In the genomic region with DNA sequence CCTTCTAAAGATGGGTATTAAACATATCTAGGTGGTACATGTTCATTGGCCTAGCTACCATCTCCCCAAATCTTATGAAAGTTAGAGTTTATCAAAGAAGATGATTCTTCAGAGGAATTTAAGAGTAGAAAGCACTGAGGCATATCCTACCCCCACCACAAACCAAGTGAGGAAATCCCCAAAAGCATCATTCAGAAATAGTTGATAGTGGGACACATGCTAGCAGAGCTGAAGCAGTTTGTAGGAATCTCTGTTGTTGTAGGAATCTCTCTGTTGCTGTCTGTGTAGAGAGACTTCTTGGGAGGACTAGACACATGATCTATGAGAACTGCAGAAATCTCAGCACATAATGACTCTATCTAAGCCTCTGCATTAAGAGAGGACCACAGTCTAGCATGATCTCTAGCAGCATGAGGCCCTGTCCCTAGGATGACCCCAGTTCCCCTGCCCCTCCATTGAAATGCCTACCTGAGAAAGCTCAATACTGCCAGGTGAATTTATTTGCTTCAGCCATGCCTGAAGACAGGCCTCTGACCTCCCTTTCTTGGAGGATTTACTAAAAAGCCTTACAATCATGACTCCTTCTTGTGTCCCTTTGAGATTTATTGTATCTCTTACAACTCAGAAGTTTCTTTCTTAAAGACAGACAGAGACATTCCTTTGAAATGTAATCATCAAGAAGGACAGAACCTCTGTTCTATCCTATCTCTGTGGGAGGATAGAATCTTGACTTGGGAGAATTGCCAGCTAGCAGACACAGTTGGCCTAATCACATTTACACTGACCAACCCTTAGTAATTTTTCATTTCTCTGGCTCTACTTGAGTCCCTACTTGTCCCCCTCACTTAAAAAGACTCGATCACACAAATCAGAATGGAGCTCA, we compare ENCODE assay signal across 15 cellular contexts.
DNase-seq lines count a peak whose midpoint lies in the region; ATAC-seq and TF ChIP-seq lines count a peak whose summit lies in the region.
"Had no signal": no experiment of that assay in that cellular context is flagged by ENCODE, and none has a peak within 500 bp of the region (broad histone marks: within the 10 kb centered on the region; RNA-seq: fewer than 3 reads in every experiment).

No MANE protein-coding gene starts in this region.

- H3K36me3 ChIP-seq in BLaER1 = no peaks in the 10 kb centered on the region
- H3K36me3 ChIP-seq: left ventricle myocardium inferior, SJCRH30, uterus had no signal

- H3K4me1 ChIP-seq in BLaER1 = peaks cover 11% of the 10 kb centered on the region
- H3K4me1 ChIP-seq: left ventricle myocardium inferior, psoas muscle, SJCRH30, uterus had no signal

- ATAC-seq in GM19395 (IDR thresholded peaks at IDR 0.05; ENCODE audit: unreplicated experiment) (peak; percentile 60), HG03432 (IDR thresholded peaks at IDR 0.05; ENCODE audit: unreplicated experiment) (peak; percentile 77)
- no peak for ATAC-seq in activated T-helper 17 cell treated with anti-CD3 and anti-CD28 coated beads, Interleukin-2, amount 50 U/mL, for 72 hours (replicated peaks)
- ATAC-seq: psoas muscle had no signal

- H3K9me3 ChIP-seq in BLaER1 = no peaks in the 10 kb centered on the region
- H3K9me3 ChIP-seq: left ventricle myocardium inferior, psoas muscle, SJCRH30, uterus had no signal

- H4K20me1 ChIP-seq in BLaER1 = no peaks in the 10 kb centered on the region

- no peaks in the 10 kb centered on the region for H3K36me3 Mint-ChIP-seq in activated T-helper 17 cell treated with anti-CD3 and anti-CD28 coated beads, Interleukin-2, amount 50 U/mL, for 72 hours (ENCODE audit: low read depth)

- no peak overlapping the region for H3K27ac ChIP-seq in BLaER1
- H3K27ac ChIP-seq: left ventricle myocardium inferior, psoas muscle, SJCRH30, uterus had no signal

- no peak overlapping the region for H3K4me3 ChIP-seq in BLaER1
- no peak overlapping the region for H3K4me3 ChIP-seq in fibroblast of mammary gland (ENCODE audit: control insufficient read depth, low read depth, low read length)
- H3K4me3 ChIP-seq: left ventricle myocardium inferior, psoas muscle, SJCRH30, uterus had no signal

- H3K27me3 Mint-ChIP-seq in activated T-helper 17 cell treated with anti-CD3 and anti-CD28 coated beads, Interleukin-2, amount 50 U/mL, for 72 hours = no peaks in the 10 kb centered on the region

- peak overlapping the region; percentile 15; the same call in 1 of the 2 replicates for H3K4me2 ChIP-seq in BLaER1

- peaks cover 7% of the 10 kb centered on the region for H3K9me3 Mint-ChIP-seq in activated T-helper 17 cell treated with anti-CD3 and anti-CD28 coated beads, Interleukin-2, amount 50 U/mL, for 72 hours

- no peak overlapping the region for H3K27ac Mint-ChIP-seq in activated T-helper 17 cell treated with anti-CD3 and anti-CD28 coated beads, Interleukin-2, amount 50 U/mL, for 72 hours

- no peak overlapping the region for H3K4me3 Mint-ChIP-seq in activated T-helper 17 cell treated with anti-CD3 and anti-CD28 coated beads, Interleukin-2, amount 50 U/mL, for 72 hours

- H3K27me3 ChIP-seq in BLaER1 = no peaks in the 10 kb centered on the region
- H3K27me3 ChIP-seq: SJCRH30, uterus had no signal

- H3K9ac ChIP-seq in BLaER1 = no peak overlapping the region

- no peaks in the 10 kb centered on the region for H3K4me1 Mint-ChIP-seq in activated T-helper 17 cell treated with anti-CD3 and anti-CD28 coated beads, Interleukin-2, amount 50 U/mL, for 72 hours

- peak; percentile 72 for DNase-seq in fibroblast of mammary gland (ENCODE audit: low read depth)
- no peak for DNase-seq in NCI-H1092 treated with DMSO at 0.1 percent for 48 hours (lab: John Stamatoyannopoulos, UW)
- DNase-seq in activated CD4-positive, alpha-beta T cell treated with anti-CD3 and anti-CD28 coated beads for 4 hours = no peak
- no peak for DNase-seq in NCI-H2227 treated with DMSO at 0.1 percent for 48 hours (lab: John Stamatoyannopoulos, UW)
- DNase-seq: amniotic stem cell, KBM-7, left ventricle myocardium inferior, NCI-H2171 treated with DMSO at 0.1 percent for 48 hours, psoas muscle, SJCRH30, uterus had no signal

- no peak for TF ChIP-seq CTCF in fibroblast of mammary gland (conservative IDR thresholded peaks at IDR 0.05; ENCODE audit: control insufficient read depth, insufficient read depth, low read depth, low read length)
